1 cellular context compared by ENCODE assay signal in the genomic region with DNA sequence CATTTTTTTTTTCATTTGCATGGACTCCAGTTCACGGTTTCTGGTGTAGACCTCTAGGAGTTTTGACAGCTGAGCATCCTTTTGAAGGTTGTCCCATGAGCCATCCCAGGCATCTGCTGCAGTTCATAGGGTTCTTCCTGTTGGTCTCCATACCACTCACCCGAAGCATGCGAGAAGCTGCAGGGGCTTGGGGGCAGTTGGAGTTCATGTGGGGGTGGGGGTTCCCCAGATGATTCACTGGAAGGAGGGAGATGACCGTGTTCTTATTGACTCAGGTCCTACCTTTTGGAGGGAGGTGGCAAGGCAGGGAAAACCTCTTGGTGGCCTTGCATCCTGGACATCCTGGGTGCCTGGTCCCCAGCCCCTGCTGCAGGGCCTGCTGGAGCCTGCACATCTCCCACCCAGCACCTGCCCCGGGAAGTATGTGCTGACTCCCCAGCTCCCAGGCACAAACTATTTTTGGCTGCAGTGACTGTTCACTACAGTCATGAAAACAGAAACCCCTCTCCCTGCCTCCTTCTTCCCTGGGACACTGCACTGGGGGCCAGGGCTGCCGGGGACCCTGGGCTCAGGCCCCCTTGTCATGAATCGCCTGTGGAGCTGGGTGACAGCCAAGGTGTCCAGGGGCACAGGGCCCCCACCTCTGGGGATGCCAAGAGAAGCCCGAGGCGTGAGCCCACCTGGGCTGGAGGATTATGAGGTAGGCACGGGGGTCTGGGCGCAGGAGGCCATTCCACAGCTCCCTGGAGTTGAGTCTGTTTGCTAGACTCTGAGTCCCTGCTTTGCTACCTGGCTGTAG.
TF ChIP-seq lines count a peak whose summit lies in the region.

No MANE protein-coding gene starts in this region.

TF ChIP-seq in K562, 482 proteins besides CTCF, POLR2A, EP300 and RAD21 (continued from another document):
- no peak for TF ChIP-seq ATF1 (CRISPR knock-in tag; IDR thresholded peaks at IDR 0.05)
- TF ChIP-seq ATF1 (tag; IDR thresholded peaks at IDR 0.05): no peak
- TF ChIP-seq HMG20A (CRISPR knock-in tag; conservative IDR thresholded peaks at IDR 0.05): no peak
- TF ChIP-seq, protein P1, sequence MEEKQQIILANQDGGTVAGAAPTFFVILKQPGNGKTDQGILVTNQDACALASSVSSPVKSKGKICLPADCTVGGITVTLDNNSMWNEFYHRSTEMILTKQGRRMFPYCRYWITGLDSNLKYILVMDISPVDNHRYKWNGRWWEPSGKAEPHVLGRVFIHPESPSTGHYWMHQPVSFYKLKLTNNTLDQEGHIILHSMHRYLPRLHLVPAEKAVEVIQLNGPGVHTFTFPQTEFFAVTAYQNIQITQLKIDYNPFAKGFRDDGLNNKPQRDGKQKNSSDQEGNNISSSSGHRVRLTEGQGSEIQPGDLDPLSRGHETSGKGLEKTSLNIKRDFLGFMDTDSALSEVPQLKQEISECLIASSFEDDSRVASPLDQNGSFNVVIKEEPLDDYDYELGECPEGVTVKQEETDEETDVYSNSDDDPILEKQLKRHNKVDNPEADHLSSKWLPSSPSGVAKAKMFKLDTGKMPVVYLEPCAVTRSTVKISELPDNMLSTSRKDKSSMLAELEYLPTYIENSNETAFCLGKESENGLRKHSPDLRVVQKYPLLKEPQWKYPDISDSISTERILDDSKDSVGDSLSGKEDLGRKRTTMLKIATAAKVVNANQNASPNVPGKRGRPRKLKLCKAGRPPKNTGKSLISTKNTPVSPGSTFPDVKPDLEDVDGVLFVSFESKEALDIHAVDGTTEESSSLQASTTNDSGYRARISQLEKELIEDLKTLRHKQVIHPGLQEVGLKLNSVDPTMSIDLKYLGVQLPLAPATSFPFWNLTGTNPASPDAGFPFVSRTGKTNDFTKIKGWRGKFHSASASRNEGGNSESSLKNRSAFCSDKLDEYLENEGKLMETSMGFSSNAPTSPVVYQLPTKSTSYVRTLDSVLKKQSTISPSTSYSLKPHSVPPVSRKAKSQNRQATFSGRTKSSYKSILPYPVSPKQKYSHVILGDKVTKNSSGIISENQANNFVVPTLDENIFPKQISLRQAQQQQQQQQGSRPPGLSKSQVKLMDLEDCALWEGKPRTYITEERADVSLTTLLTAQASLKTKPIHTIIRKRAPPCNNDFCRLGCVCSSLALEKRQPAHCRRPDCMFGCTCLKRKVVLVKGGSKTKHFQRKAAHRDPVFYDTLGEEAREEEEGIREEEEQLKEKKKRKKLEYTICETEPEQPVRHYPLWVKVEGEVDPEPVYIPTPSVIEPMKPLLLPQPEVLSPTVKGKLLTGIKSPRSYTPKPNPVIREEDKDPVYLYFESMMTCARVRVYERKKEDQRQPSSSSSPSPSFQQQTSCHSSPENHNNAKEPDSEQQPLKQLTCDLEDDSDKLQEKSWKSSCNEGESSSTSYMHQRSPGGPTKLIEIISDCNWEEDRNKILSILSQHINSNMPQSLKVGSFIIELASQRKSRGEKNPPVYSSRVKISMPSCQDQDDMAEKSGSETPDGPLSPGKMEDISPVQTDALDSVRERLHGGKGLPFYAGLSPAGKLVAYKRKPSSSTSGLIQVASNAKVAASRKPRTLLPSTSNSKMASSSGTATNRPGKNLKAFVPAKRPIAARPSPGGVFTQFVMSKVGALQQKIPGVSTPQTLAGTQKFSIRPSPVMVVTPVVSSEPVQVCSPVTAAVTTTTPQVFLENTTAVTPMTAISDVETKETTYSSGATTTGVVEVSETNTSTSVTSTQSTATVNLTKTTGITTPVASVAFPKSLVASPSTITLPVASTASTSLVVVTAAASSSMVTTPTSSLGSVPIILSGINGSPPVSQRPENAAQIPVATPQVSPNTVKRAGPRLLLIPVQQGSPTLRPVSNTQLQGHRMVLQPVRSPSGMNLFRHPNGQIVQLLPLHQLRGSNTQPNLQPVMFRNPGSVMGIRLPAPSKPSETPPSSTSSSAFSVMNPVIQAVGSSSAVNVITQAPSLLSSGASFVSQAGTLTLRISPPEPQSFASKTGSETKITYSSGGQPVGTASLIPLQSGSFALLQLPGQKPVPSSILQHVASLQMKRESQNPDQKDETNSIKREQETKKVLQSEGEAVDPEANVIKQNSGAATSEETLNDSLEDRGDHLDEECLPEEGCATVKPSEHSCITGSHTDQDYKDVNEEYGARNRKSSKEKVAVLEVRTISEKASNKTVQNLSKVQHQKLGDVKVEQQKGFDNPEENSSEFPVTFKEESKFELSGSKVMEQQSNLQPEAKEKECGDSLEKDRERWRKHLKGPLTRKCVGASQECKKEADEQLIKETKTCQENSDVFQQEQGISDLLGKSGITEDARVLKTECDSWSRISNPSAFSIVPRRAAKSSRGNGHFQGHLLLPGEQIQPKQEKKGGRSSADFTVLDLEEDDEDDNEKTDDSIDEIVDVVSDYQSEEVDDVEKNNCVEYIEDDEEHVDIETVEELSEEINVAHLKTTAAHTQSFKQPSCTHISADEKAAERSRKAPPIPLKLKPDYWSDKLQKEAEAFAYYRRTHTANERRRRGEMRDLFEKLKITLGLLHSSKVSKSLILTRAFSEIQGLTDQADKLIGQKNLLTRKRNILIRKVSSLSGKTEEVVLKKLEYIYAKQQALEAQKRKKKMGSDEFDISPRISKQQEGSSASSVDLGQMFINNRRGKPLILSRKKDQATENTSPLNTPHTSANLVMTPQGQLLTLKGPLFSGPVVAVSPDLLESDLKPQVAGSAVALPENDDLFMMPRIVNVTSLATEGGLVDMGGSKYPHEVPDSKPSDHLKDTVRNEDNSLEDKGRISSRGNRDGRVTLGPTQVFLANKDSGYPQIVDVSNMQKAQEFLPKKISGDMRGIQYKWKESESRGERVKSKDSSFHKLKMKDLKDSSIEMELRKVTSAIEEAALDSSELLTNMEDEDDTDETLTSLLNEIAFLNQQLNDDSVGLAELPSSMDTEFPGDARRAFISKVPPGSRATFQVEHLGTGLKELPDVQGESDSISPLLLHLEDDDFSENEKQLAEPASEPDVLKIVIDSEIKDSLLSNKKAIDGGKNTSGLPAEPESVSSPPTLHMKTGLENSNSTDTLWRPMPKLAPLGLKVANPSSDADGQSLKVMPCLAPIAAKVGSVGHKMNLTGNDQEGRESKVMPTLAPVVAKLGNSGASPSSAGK (IDR thresholded peaks at IDR 0.05): no peak
- TF ChIP-seq, protein P2, sequence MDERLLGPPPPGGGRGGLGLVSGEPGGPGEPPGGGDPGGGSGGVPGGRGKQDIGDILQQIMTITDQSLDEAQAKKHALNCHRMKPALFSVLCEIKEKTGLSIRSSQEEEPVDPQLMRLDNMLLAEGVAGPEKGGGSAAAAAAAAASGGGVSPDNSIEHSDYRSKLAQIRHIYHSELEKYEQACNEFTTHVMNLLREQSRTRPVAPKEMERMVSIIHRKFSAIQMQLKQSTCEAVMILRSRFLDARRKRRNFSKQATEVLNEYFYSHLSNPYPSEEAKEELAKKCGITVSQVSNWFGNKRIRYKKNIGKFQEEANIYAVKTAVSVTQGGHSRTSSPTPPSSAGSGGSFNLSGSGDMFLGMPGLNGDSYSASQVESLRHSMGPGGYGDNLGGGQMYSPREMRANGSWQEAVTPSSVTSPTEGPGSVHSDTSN (CRISPR knock-in tag; IDR thresholded peaks at IDR 0.05; ENCODE audit: low read depth): no peak
- TF ChIP-seq, protein P2 (tag; conservative IDR thresholded peaks at IDR 0.05; ENCODE audit: low read depth): no peak
- TF ChIP-seq, protein P3, sequence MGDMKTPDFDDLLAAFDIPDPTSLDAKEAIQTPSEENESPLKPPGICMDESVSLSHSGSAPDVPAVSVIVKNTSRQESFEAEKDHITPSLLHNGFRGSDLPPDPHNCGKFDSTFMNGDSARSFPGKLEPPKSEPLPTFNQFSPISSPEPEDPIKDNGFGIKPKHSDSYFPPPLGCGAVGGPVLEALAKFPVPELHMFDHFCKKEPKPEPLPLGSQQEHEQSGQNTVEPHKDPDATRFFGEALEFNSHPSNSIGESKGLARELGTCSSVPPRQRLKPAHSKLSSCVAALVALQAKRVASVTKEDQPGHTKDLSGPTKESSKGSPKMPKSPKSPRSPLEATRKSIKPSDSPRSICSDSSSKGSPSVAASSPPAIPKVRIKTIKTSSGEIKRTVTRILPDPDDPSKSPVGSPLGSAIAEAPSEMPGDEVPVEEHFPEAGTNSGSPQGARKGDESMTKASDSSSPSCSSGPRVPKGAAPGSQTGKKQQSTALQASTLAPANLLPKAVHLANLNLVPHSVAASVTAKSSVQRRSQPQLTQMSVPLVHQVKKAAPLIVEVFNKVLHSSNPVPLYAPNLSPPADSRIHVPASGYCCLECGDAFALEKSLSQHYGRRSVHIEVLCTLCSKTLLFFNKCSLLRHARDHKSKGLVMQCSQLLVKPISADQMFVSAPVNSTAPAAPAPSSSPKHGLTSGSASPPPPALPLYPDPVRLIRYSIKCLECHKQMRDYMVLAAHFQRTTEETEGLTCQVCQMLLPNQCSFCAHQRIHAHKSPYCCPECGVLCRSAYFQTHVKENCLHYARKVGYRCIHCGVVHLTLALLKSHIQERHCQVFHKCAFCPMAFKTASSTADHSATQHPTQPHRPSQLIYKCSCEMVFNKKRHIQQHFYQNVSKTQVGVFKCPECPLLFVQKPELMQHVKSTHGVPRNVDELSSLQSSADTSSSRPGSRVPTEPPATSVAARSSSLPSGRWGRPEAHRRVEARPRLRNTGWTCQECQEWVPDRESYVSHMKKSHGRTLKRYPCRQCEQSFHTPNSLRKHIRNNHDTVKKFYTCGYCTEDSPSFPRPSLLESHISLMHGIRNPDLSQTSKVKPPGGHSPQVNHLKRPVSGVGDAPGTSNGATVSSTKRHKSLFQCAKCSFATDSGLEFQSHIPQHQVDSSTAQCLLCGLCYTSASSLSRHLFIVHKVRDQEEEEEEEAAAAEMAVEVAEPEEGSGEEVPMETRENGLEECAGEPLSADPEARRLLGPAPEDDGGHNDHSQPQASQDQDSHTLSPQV (IDR thresholded peaks at IDR 0.05): no peak
- TF ChIP-seq ZNF384 (IDR thresholded peaks at IDR 0.05; ENCODE audit: low read depth, low read length): no peak
- TF ChIP-seq MAZ (CRISPR knock-in tag; conservative IDR thresholded peaks at IDR 0.05 in 1 of 2, IDR thresholded peaks at IDR 0.05 in 1 of 2): 0 out of 4 replicates have a peak, but pooled peaks of 1 of the 2 experiments have one; percentile 34
- peak; percentile 32; the same call in 1 of the 2 replicates for TF ChIP-seq RBFOX2 (IDR thresholded peaks at IDR 0.05; ENCODE audit: low read depth, low read length)
- TF ChIP-seq ZNF395 (CRISPR knock-in tag; IDR thresholded peaks at IDR 0.05): 0 out of 2 replicates have a peak, but pooled peaks have one; percentile 7
- TF ChIP-seq, protein P4, sequence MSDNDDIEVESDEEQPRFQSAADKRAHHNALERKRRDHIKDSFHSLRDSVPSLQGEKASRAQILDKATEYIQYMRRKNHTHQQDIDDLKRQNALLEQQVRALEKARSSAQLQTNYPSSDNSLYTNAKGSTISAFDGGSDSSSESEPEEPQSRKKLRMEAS (CRISPR knock-in tag; IDR thresholded peaks at IDR 0.05): no peak
- peak; percentile 23 for TF ChIP-seq PRDM10 (IDR thresholded peaks at IDR 0.05; ENCODE audit: partially characterized antibody)
TF ChIP-seq in K562: peak in this region for 4.
